Comparison of ENCODE assay signal across 7 cellular contexts in genomic region chr19:35645680-35646511, GRCh38. TPM values are rescaled to one million over a fixed set of nuclear protein-coding genes. Genes with fewer than 3 reads are reported as not detected.
DNase-seq lines count a peak whose midpoint lies in the region; ATAC-seq lines count a peak whose summit lies in the region.
"Had no signal": no experiment of that assay in that cellular context is flagged by ENCODE, and none has a peak within 500 bp of the region (broad histone marks: within the 10 kb centered on the region; RNA-seq: fewer than 3 reads in every experiment).

No MANE protein-coding gene starts in this region.

- H3K9me3 ChIP-seq in CD4-positive, alpha-beta memory T cell (ENCODE audit: control insufficient read depth in 1 of 2, low read length in 2 of 2), result no peaks in the 10 kb centered on the region
- no peaks in the 10 kb centered on the region for H3K9me3 ChIP-seq in SJSA1 (replicated peaks)
- no peaks in the 10 kb centered on the region for H3K9me3 ChIP-seq in naive thymus-derived CD4-positive, alpha-beta T cell (ENCODE audit: control insufficient read depth in 2 of 3, low read length in 3 of 3)

- H3K27me3 ChIP-seq in CD4-positive, alpha-beta memory T cell (ENCODE audit: insufficient read depth, low read length), result no peaks in the 10 kb centered on the region
- no peaks in the 10 kb centered on the region for H3K27me3 ChIP-seq in SJSA1 (replicated peaks)
- H3K27me3 ChIP-seq in naive thymus-derived CD4-positive, alpha-beta T cell (ENCODE audit: control insufficient read depth in 2 of 2, insufficient read depth in 2 of 2, low read length in 2 of 2), result no peaks in the 10 kb centered on the region

- no peaks in the 10 kb centered on the region for H3K36me3 ChIP-seq in CD4-positive, alpha-beta memory T cell (ENCODE audit: insufficient read depth, low read length)
- H3K36me3 ChIP-seq in SJSA1, result peaks cover 16% of the 10 kb centered on the region
- H3K36me3 ChIP-seq in naive thymus-derived CD4-positive, alpha-beta T cell (ENCODE audit: control insufficient read depth in 2 of 3, insufficient read depth in 3 of 3, low read length in 3 of 3), result peaks cover 0 to 14% (median 0%) of the 10 kb centered on the region in 3 experiments

- no peak overlapping the region for H3K4me3 ChIP-seq in CD4-positive, alpha-beta memory T cell (ENCODE audit: low read length in 2 of 2)
- no peak overlapping the region for H3K4me3 ChIP-seq in SJSA1
- H3K4me3 ChIP-seq in naive thymus-derived CD4-positive, alpha-beta T cell (ENCODE audit: low read length), result no peak overlapping the region

- POLR2A ChIA-PET in CD4-positive, alpha-beta memory T cell (lab: Charles Lee; ENCODE audit: partially characterized antibody), result interaction anchor here (0.6 to 1.2 kb wide), 5 partner anchors 8 to 102 kb away, joined by 3 to 4 read pairs (median 3); partner anchors contain the start of genes LIN37, PSENEN and U2AF1L4
- POLR2A ChIA-PET in naive thymus-derived CD4-positive, alpha-beta T cell (lab: Charles Lee), result interaction anchor here (0.6 to 2.0 kb wide), 5 partner anchors 14 to 635 kb away, joined by 3 to 7 read pairs (median 5); partner anchors contain the start of genes PSENEN and U2AF1L4

- intact Hi-C loops in CD4-positive, alpha-beta memory T cell (cut with micrococcal nuclease), result loop anchor here (2.0 to 5.0 kb wide), 2 partner anchors 99 kb away; partner anchors contain the start of genes PSENEN, TMEM147 and U2AF1L4
- intact Hi-C loops in naive thymus-derived CD4-positive, alpha-beta T cell (cut with micrococcal nuclease), result loop anchor here (2.0 to 10.0 kb wide), 6 partner anchors 56 to 729 kb away; partner anchors contain the start of genes PSENEN (in 1 of the 2), TMEM147 (in 1 of the 2), U2AF1L4 (in 1 of the 2) and USF2 (in 1 of the 2)

- H3K4me1 Mint-ChIP-seq in CD4-positive, alpha-beta memory T cell, result peaks cover 24 to 61% (median 41%) of the 10 kb centered on the region in 4 donors
- H3K4me1 Mint-ChIP-seq in naive thymus-derived CD4-positive, alpha-beta T cell, result peaks cover 13 to 65% (median 49%) of the 10 kb centered on the region in 7 donors

- H3K27me3 Mint-ChIP-seq in CD4-positive, alpha-beta memory T cell, result no peaks in the 10 kb centered on the region
- H3K27me3 Mint-ChIP-seq in naive thymus-derived CD4-positive, alpha-beta T cell, result no peaks in the 10 kb centered on the region

- peaks cover 59% of the 10 kb centered on the region for H3K4me1 ChIP-seq in CD4-positive, alpha-beta memory T cell (ENCODE audit: insufficient read depth, low read length)
- peaks cover 46% of the 10 kb centered on the region for H3K4me1 ChIP-seq in SJSA1 (replicated peaks)
- H3K4me1 ChIP-seq in naive thymus-derived CD4-positive, alpha-beta T cell (ENCODE audit: control insufficient read depth in 2 of 2, insufficient read depth in 2 of 2, low read length in 2 of 2), result peaks cover 25 to 42% of the 10 kb centered on the region in 2 donors

- peaks cover 0 to 12% of the 10 kb centered on the region in 2 donors for H3K36me3 Mint-ChIP-seq in CD4-positive, alpha-beta memory T cell
- H3K36me3 Mint-ChIP-seq in naive thymus-derived CD4-positive, alpha-beta T cell, result peaks cover 0 to 2% (median 0%) of the 10 kb centered on the region in 5 donors

- H3K4me3 Mint-ChIP-seq in CD4-positive, alpha-beta memory T cell, result peak overlapping the region in 4 of 8 donors; percentile 49 to 92 (median 70)
- peak overlapping the region in 7 of 10 donors; percentile 51 to 94 (median 81) for H3K4me3 Mint-ChIP-seq in naive thymus-derived CD4-positive, alpha-beta T cell

- peak overlapping the region; percentile 76 for H3K27ac ChIP-seq in CD4-positive, alpha-beta memory T cell (ENCODE audit: low read depth, low read length)
- H3K27ac ChIP-seq in SJSA1, result peak overlapping the region; percentile 52
- H3K27ac ChIP-seq in naive thymus-derived CD4-positive, alpha-beta T cell (ENCODE audit: low read depth, low read length), result no peak overlapping the region

- no peaks in the 10 kb centered on the region for H3K9me3 Mint-ChIP-seq in CD4-positive, alpha-beta memory T cell
- H3K9me3 Mint-ChIP-seq in naive thymus-derived CD4-positive, alpha-beta T cell, result peaks cover 0 to 2% (median 0%) of the 10 kb centered on the region in 11 donors
- H3K9me3 Mint-ChIP-seq: mesothelial cell of epicardium had no signal

- no peak for DNase-seq in CD4-positive, alpha-beta memory T cell
- DNase-seq in SJSA1 (ENCODE audit: low read depth in 1 of 2, low spot score in 2 of 2), result no peak
- DNase-seq in naive thymus-derived CD4-positive, alpha-beta T cell, result no peak
- DNase-seq in NCI-H2029 treated with DMSO at 0.1 percent for 48 hours (lab: John Stamatoyannopoulos, UW), result no peak

- CTCF ChIA-PET in CD4-positive, alpha-beta memory T cell (lab: Charles Lee; ENCODE audit: partially characterized antibody), result interaction anchor here (1.0 to 1.1 kb wide), 2 partner anchors 14 to 97 kb away, joined by 3 to 6 read pairs; no protein-coding TSS in a partner anchor
- CTCF ChIA-PET in naive thymus-derived CD4-positive, alpha-beta T cell (lab: Charles Lee), result interaction anchor here (1.5 kb wide), 1 partner anchor 48 kb away, joined by 3 read pairs; no protein-coding TSS in a partner anchor

- ATAC-seq in naive thymus-derived CD4-positive, alpha-beta T cell, result no peak
- ATAC-seq in GM18517 (IDR thresholded peaks at IDR 0.05; ENCODE audit: unreplicated experiment), result no peak
- no peak for ATAC-seq in HG03457 (IDR thresholded peaks at IDR 0.05; ENCODE audit: unreplicated experiment)

- H3K27ac Mint-ChIP-seq in CD4-positive, alpha-beta memory T cell, result peak overlapping the region in 6 of 7 donors; percentile 35 to 97 (median 92)
- H3K27ac Mint-ChIP-seq in naive thymus-derived CD4-positive, alpha-beta T cell, result peak overlapping the region in 8 of 9 donors; percentile 83 to 97 (median 94)

RNA-seq across cellular contexts. Expression of gene COX6B1, which starts 2.2 kb away (rescaled TPM):
- 100 to 1,000 TPM; 212 to 250 TPM for total RNA-seq in CD4-positive, alpha-beta memory T cell
- 100 to 1,000 TPM; 747 to 810 TPM for polyA plus RNA-seq in CD4-positive, alpha-beta memory T cell
- total RNA-seq in SJSA1 (2014; rRNA removed; shearing (Covaris generic)), result 364 and 463 TPM in 2 replicates
- 100 to 1,000 TPM; 172 to 464 (median 232) TPM for total RNA-seq in naive thymus-derived CD4-positive, alpha-beta T cell
- polyA plus RNA-seq in naive thymus-derived CD4-positive, alpha-beta T cell, result 100 to 1,000 TPM; 819 to 873 TPM

RNA-seq across cellular contexts. Expression of gene ETV2, which starts 4.4 kb away (rescaled TPM):
- total RNA-seq in CD4-positive, alpha-beta memory T cell, result 1 to 10 TPM in 1 of 2 experiments, not detected in 1; 1.3 TPM
- 1 to 10 TPM; 1.1 to 1.2 TPM for polyA plus RNA-seq in CD4-positive, alpha-beta memory T cell
- total RNA-seq in SJSA1 (2014; rRNA removed; shearing (Covaris generic)), result 0.82 and 9.0 TPM in 2 replicates
- under 1 TPM in 3 of 5 experiments, not detected in 2; 0.56 to 0.71 (median 0.70) TPM for total RNA-seq in naive thymus-derived CD4-positive, alpha-beta T cell
- under 1 TPM; 0.61 to 0.89 TPM for polyA plus RNA-seq in naive thymus-derived CD4-positive, alpha-beta T cell

RNA-seq across cellular contexts. Expression of gene RBM42, which starts 17.1 kb away (rescaled TPM):
- total RNA-seq in CD4-positive, alpha-beta memory T cell, result 10 to 100 TPM; 53.0 to 55.8 TPM
- polyA plus RNA-seq in CD4-positive, alpha-beta memory T cell, result 10 to 100 TPM; 42.9 to 61.0 TPM
- 106 and 151 TPM in 2 replicates for total RNA-seq in SJSA1 (2014; rRNA removed; shearing (Covaris generic))
- total RNA-seq in naive thymus-derived CD4-positive, alpha-beta T cell, result 10 to 100 TPM; 39.0 to 98.2 (median 51.3) TPM
- polyA plus RNA-seq in naive thymus-derived CD4-positive, alpha-beta T cell, result 10 to 100 TPM; 48.7 to 49.8 TPM

RNA-seq across cellular contexts. Expression of gene UPK1A, which starts 20.4 kb away (rescaled TPM):
- total RNA-seq in CD4-positive, alpha-beta memory T cell, result under 1 TPM; 0.55 to 0.72 TPM
- not detected for polyA plus RNA-seq in CD4-positive, alpha-beta memory T cell
- total RNA-seq in SJSA1 (2014; rRNA removed; shearing (Covaris generic)), result not detected in 2 replicates
- total RNA-seq in naive thymus-derived CD4-positive, alpha-beta T cell, result 1 to 10 TPM in 1 of 5 experiments, under 1 TPM in 1, not detected in 3; 0.41 to 1.3 TPM
- polyA plus RNA-seq in naive thymus-derived CD4-positive, alpha-beta T cell, result not detected

RNA-seq across cellular contexts. Expression of gene HAUS5, which starts 33.4 kb away (rescaled TPM):
- 10 to 100 TPM; 28.2 to 29.3 TPM for total RNA-seq in CD4-positive, alpha-beta memory T cell
- polyA plus RNA-seq in CD4-positive, alpha-beta memory T cell, result 1 to 10 TPM; 7.8 to 9.4 TPM
- 10.2 and 15.2 TPM in 2 replicates for total RNA-seq in SJSA1 (2014; rRNA removed; shearing (Covaris generic))
- total RNA-seq in naive thymus-derived CD4-positive, alpha-beta T cell, result 10 to 100 TPM; 23.6 to 40.0 (median 28.4) TPM
- polyA plus RNA-seq in naive thymus-derived CD4-positive, alpha-beta T cell, result 1 to 10 TPM; 7.6 TPM
